ENCODE assay signal across 8 cellular contexts in the genomic region with DNA sequence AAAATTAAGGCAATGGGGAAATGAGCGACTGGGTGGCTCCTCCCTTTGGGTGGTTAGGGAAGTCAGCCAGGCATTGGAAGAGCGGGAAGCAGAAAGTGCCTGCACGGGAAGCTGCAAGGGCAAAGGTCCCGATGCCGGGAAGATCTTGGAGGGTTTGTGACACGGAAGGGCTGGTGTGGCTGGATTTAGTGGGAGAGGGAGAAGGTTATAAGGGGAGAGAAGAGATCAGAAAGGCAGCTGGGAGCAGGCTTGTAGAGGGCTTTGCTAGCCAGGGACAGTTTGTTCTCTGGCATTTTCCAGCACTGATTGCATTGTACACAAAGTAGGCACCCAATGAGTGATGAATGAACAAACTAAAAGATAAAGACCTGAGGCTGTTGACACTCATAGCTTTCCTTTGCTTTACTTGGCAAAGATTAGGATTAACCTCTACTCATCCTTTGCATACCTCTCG.
A peak's percentile ranks its signal among the peaks of the same experiment; 100 is the strongest.
DNase-seq lines count a peak whose midpoint lies in the region; ATAC-seq and TF ChIP-seq lines count a peak whose summit lies in the region.

No MANE protein-coding gene starts in this region.

- peak; percentile 96 for ATAC-seq in Right ventricle myocardium inferior
- ATAC-seq in HG02571 (IDR thresholded peaks at IDR 0.05; ENCODE audit: unreplicated experiment): no peak

- DNase-seq in EH (ENCODE audit: low read depth) (peak; percentile 77), SW480 (ENCODE audit: low spot score) (peak; percentile 41), Right ventricle myocardium inferior (ENCODE audit: missing footprints) (peak; percentile 82), retinal pigment epithelial cell (ENCODE audit: low read depth) (no peak), NCI-H524 (lab: John Stamatoyannopoulos, UW) (no peak)
- no peak for DNase-seq in stimulated activated CD4-positive, alpha-beta T cell treated with anti-CD3 and anti-CD28 coated beads, Interleukin-12 subunit alpha, Interleukin-12 subunit beta, amount 100 ng/mL, for 4 hours
- DNase-seq in activated CD4-positive, alpha-beta T cell treated with anti-CD3 and anti-CD28 coated beads, Interleukin-2, amount 50 U/mL, for 48 hours: no peak

- no peak for TF ChIP-seq CTCF in retinal pigment epithelial cell (conservative IDR thresholded peaks at IDR 0.05; ENCODE audit: low read depth, low read length)

- peak overlapping the region; percentile 7 for H3K4me3 ChIP-seq in retinal pigment epithelial cell (ENCODE audit: low read length)

- intact Hi-C loops in Right ventricle myocardium inferior (cut with DNase I): loop anchor here (2.0 to 5.0 kb wide), 3 partner anchors 38 to 150 kb away; partner anchors contain the start of gene NAMPT

Comparison
In these comparisons a context has a peak if more than half of its experiments do, and no peak if none do; other contexts are left out.
1. DNase-seq: peak in EH (single experiment), SW480 (single experiment) and Right ventricle myocardium inferior (single experiment); none in retinal pigment epithelial cell (single experiment), stimulated activated CD4-positive, alpha-beta T cell treated with anti-CD3 and anti-CD28 coated beads, Interleukin-12 subunit alpha, Interleukin-12 subunit beta, amount 100 ng/mL, for 4 hours (single experiment), activated CD4-positive, alpha-beta T cell treated with anti-CD3 and anti-CD28 coated beads, Interleukin-2, amount 50 U/mL, for 48 hours (0 of 2) and NCI-H524 (0 of 2).